16 cellular contexts compared by ENCODE assay signal in genomic region chr16:88431651-88432050, GRCh38. TPM values are rescaled to one million over a fixed set of nuclear protein-coding genes. Genes with fewer than 3 reads are reported as not detected.
DNase-seq lines count a peak whose midpoint lies in the region; ATAC-seq and TF ChIP-seq lines count a peak whose summit lies in the region.
"Had no signal": no experiment of that assay in that cellular context is flagged by ENCODE, and none has a peak within 500 bp of the region (broad histone marks: within the 10 kb centered on the region; RNA-seq: fewer than 3 reads in every experiment).

No MANE protein-coding gene starts in this region.

- no peak overlapping the region for H3K4me3 ChIP-seq in mucosa of descending colon

- H3K4me3 Mint-ChIP-seq in activated naive CD4-positive, alpha-beta T cell treated with anti-CD3 and anti-CD28 coated beads for 36 hours: peak overlapping the region; percentile 38
- peak overlapping the region; percentile 56 to 64 (median 62) for H3K4me3 Mint-ChIP-seq in T-cell
- H3K4me3 Mint-ChIP-seq in effector memory CD8-positive, alpha-beta T cell: peak overlapping the region; percentile 73 to 75
- peak overlapping the region; percentile 67 to 85 for H3K4me3 Mint-ChIP-seq in stimulated activated naive B cell treated with anti-CD40 and anti-IgM and Interleukin-4, amounts not matched to agents 10 μg/mL and 1 μg/mL and 100 μg/mL, for 72 hours

- no peaks in the 10 kb centered on the region for H3K4me1 ChIP-seq in mucosa of descending colon (ENCODE audit: low read depth)

- no peaks in the 10 kb centered on the region for H3K36me3 Mint-ChIP-seq in activated naive CD4-positive, alpha-beta T cell treated with anti-CD3 and anti-CD28 coated beads for 36 hours (ENCODE audit: low read depth)
- no peaks in the 10 kb centered on the region for H3K36me3 Mint-ChIP-seq in T-cell
- H3K36me3 Mint-ChIP-seq in effector memory CD8-positive, alpha-beta T cell (ENCODE audit: insufficient read depth): peaks cover 4% of the 10 kb centered on the region
- no peaks in the 10 kb centered on the region for H3K36me3 Mint-ChIP-seq in stimulated activated naive B cell treated with anti-CD40 and anti-IgM and Interleukin-4, amounts not matched to agents 10 μg/mL and 1 μg/mL and 100 μg/mL, for 72 hours

- CTCF ChIA-PET in activated naive CD4-positive, alpha-beta T cell treated with anti-CD3 and anti-CD28 coated beads for 36 hours (lab: Charles Lee): no interaction called here
- CTCF ChIA-PET in T-cell (lab: Charles Lee): no interaction called here

- no peak for TF ChIP-seq CTCF in mucosa of descending colon (IDR thresholded peaks at IDR 0.05)

- intact Hi-C loops in activated naive CD4-positive, alpha-beta T cell treated with anti-CD3 and anti-CD28 coated beads for 36 hours (cut with micrococcal nuclease): no loop called here
- intact Hi-C loops in mucosa of descending colon (cut with DNase I, micrococcal nuclease): loop anchor here in 1 of 2 donors (10.0 kb wide), 1 partner anchor 237 kb away; no protein-coding TSS in a partner anchor

- no peak for DNase-seq in activated naive CD4-positive, alpha-beta T cell treated with anti-CD3 and anti-CD28 coated beads for 36 hours
- no peak for DNase-seq in activated naive CD4-positive, alpha-beta T cell (lab: John Stamatoyannopoulos, UW)
- DNase-seq in T-cell (no peak), mucosa of descending colon (no peak)
- DNase-seq in effector memory CD8-positive, alpha-beta T cell: no peak
- no peak for DNase-seq in stimulated activated naive B cell treated with anti-CD40 and anti-IgM and Interleukin-4, amounts not matched to agents 10 μg/mL and 1 μg/mL and 100 μg/mL, for 72 hours
- DNase-seq: activated CD4-positive, CD25-positive, alpha-beta regulatory T cell treated with anti-CD3 and anti-CD28 coated beads, Interleukin-2, amount 50 U/mL, for 72 hours; aorta; MV-4-11; NCI-H2029; occipital lobe; SHP77 treated with DMSO at 0.1 percent for 48 hours; T1000; uterus had no signal

- H3K9me3 Mint-ChIP-seq in activated naive CD4-positive, alpha-beta T cell treated with anti-CD3 and anti-CD28 coated beads for 36 hours: no peaks in the 10 kb centered on the region
- no peaks in the 10 kb centered on the region for H3K9me3 Mint-ChIP-seq in T-cell
- H3K9me3 Mint-ChIP-seq in effector memory CD8-positive, alpha-beta T cell: no peaks in the 10 kb centered on the region
- no peaks in the 10 kb centered on the region for H3K9me3 Mint-ChIP-seq in stimulated activated naive B cell treated with anti-CD40 and anti-IgM and Interleukin-4, amounts not matched to agents 10 μg/mL and 1 μg/mL and 100 μg/mL, for 72 hours

- peaks cover 2% of the 10 kb centered on the region for H3K27me3 Mint-ChIP-seq in activated naive CD4-positive, alpha-beta T cell treated with anti-CD3 and anti-CD28 coated beads for 36 hours (ENCODE audit: low read depth)
- peaks cover 0 to 4% of the 10 kb centered on the region in 2 donors for H3K27me3 Mint-ChIP-seq in T-cell
- H3K27me3 Mint-ChIP-seq in effector memory CD8-positive, alpha-beta T cell: no peaks in the 10 kb centered on the region
- no peaks in the 10 kb centered on the region for H3K27me3 Mint-ChIP-seq in stimulated activated naive B cell treated with anti-CD40 and anti-IgM and Interleukin-4, amounts not matched to agents 10 μg/mL and 1 μg/mL and 100 μg/mL, for 72 hours

- no peaks in the 10 kb centered on the region for H3K9me3 ChIP-seq in mucosa of descending colon
- H3K9me3 ChIP-seq: uterus had no signal

- POLR2A ChIA-PET in T-cell (lab: Charles Lee): no interaction called here

- H3K4me1 Mint-ChIP-seq in activated naive CD4-positive, alpha-beta T cell treated with anti-CD3 and anti-CD28 coated beads for 36 hours (ENCODE audit: low read depth): peaks cover 5% of the 10 kb centered on the region
- peaks cover 0 to 8% (median 7%) of the 10 kb centered on the region in 3 donors for H3K4me1 Mint-ChIP-seq in T-cell
- H3K4me1 Mint-ChIP-seq in effector memory CD8-positive, alpha-beta T cell (ENCODE audit: low read depth in 2 of 2): peaks cover 0 to 8% of the 10 kb centered on the region in 2 donors
- peaks cover 13 to 19% of the 10 kb centered on the region in 2 donors for H3K4me1 Mint-ChIP-seq in stimulated activated naive B cell treated with anti-CD40 and anti-IgM and Interleukin-4, amounts not matched to agents 10 μg/mL and 1 μg/mL and 100 μg/mL, for 72 hours

- H3K27ac Mint-ChIP-seq in activated naive CD4-positive, alpha-beta T cell treated with anti-CD3 and anti-CD28 coated beads for 36 hours: no peak overlapping the region
- peak overlapping the region in 1 of 2 donors; percentile 55 for H3K27ac Mint-ChIP-seq in T-cell
- H3K27ac Mint-ChIP-seq in effector memory CD8-positive, alpha-beta T cell: peak overlapping the region in 1 of 2 donors; percentile 88
- peak overlapping the region; percentile 82 for H3K27ac Mint-ChIP-seq in stimulated activated naive B cell treated with anti-CD40 and anti-IgM and Interleukin-4, amounts not matched to agents 10 μg/mL and 1 μg/mL and 100 μg/mL, for 72 hours

- H3K36me3 ChIP-seq in mucosa of descending colon (ENCODE audit: low read depth): no peaks in the 10 kb centered on the region
- H3K36me3 ChIP-seq: uterus had no signal

- no peak for ATAC-seq in T-cell (replicated peaks in 1 of 4)
- ATAC-seq in effector memory CD8-positive, alpha-beta T cell (replicated peaks): no peak
- no peak for ATAC-seq in stimulated activated naive B cell treated with anti-CD40 and anti-IgM and Interleukin-4, amounts not matched to agents 10 μg/mL and 1 μg/mL and 100 μg/mL, for 72 hours (replicated peaks)
- no peak for ATAC-seq in mucosa of descending colon
- no peak for ATAC-seq in GM18909 (IDR thresholded peaks at IDR 0.05; ENCODE audit: poor library complexity, unreplicated experiment)
- no peak for ATAC-seq in GM21367 (IDR thresholded peaks at IDR 0.05; ENCODE audit: unreplicated experiment)

RNA-seq across cellular contexts. Expression of gene ZFPM1, which starts 21.4 kb away (rescaled TPM):
- 10 to 100 TPM; 11.0 to 12.2 TPM for total RNA-seq in activated naive CD4-positive, alpha-beta T cell treated with anti-CD3 and anti-CD28 coated beads for 36 hours
- total RNA-seq in T-cell: 10 to 100 TPM; 19.6 to 38.4 (median 33.1) TPM
- total RNA-seq in mucosa of descending colon: 10 to 100 TPM in 1 of 3 donors, 1 to 10 TPM in 2; 5.2 to 10.3 (median 7.2) TPM

RNA-seq across cellular contexts. Expression of gene ZNF469, which starts 48.9 kb away (rescaled TPM):
- total RNA-seq in activated naive CD4-positive, alpha-beta T cell treated with anti-CD3 and anti-CD28 coated beads for 36 hours: under 1 TPM; 0.15 to 0.17 TPM
- total RNA-seq in T-cell (1 to 10 TPM in 4 of 5 donors, under 1 TPM in 1; 0.63 to 1.8 (median 1.6) TPM), mucosa of descending colon (1 to 10 TPM in 1 of 3 donors, under 1 TPM in 2; 0.35 to 1.4 (median 0.51) TPM)
